Comparison of ENCODE assay signal across 9 cellular contexts in genomic region chr1:226733309-226733708, GRCh38. TPM values are rescaled to one million over a fixed set of nuclear protein-coding genes. Genes with fewer than 3 reads are reported as not detected.
DNase-seq lines count a peak whose midpoint lies in the region; ATAC-seq and TF ChIP-seq lines count a peak whose summit lies in the region.
"Had no signal": no experiment of that assay in that cellular context is flagged by ENCODE, and none has a peak within 500 bp of the region (broad histone marks: within the 10 kb centered on the region; RNA-seq: fewer than 3 reads in every experiment).

No MANE protein-coding gene starts in this region.

- H3K9me3 Mint-ChIP-seq in IgD-negative memory B cell: no peaks in the 10 kb centered on the region
- H3K9me3 Mint-ChIP-seq in activated B cell treated with CpG ODN at 0.5 μM for 24 hours: no peaks in the 10 kb centered on the region
- H3K9me3 Mint-ChIP-seq in stimulated activated naive CD8-positive, alpha-beta T cell treated with anti-CD3 and anti-CD28 coated beads, Interleukin-15, Interleukin-2, amounts not matched to agents 100 ng/mL and 50 ng/mL, for 24 hours: no peaks in the 10 kb centered on the region

- H3K4me3 Mint-ChIP-seq in IgD-negative memory B cell (peak overlapping the region; percentile 72 to 91 (median 82)), activated B cell treated with CpG ODN at 0.5 μM for 24 hours (peak overlapping the region; percentile 93)
- peak overlapping the region; percentile 99 for H3K4me3 Mint-ChIP-seq in stimulated activated naive CD8-positive, alpha-beta T cell treated with anti-CD3 and anti-CD28 coated beads, Interleukin-15, Interleukin-2, amounts not matched to agents 100 ng/mL and 50 ng/mL, for 24 hours

- H3K36me3 ChIP-seq in hepatocyte (replicated peaks; ENCODE audit: insufficient read depth, low read depth): no peaks in the 10 kb centered on the region

- TF ChIP-seq CTCF in activated B cell treated with CpG ODN at 0.5 μM for 24 hours (IDR thresholded peaks at IDR 0.05) (no peak), hepatocyte (IDR thresholded peaks at IDR 0.05; ENCODE audit: poor library complexity) (no peak)

- H3K4me1 Mint-ChIP-seq in IgD-negative memory B cell: peaks cover 48 to 62% (median 49%) of the 10 kb centered on the region in 3 donors
- H3K4me1 Mint-ChIP-seq in activated B cell treated with CpG ODN at 0.5 μM for 24 hours: peaks cover 83% of the 10 kb centered on the region
- H3K4me1 Mint-ChIP-seq in stimulated activated naive CD8-positive, alpha-beta T cell treated with anti-CD3 and anti-CD28 coated beads, Interleukin-15, Interleukin-2, amounts not matched to agents 100 ng/mL and 50 ng/mL, for 24 hours (ENCODE audit: low read depth): peaks cover 76% of the 10 kb centered on the region

- no peak overlapping the region for H3K4me3 ChIP-seq in hepatocyte

- POLR2A ChIA-PET in activated B cell treated with CpG ODN at 0.5 μM for 24 hours (lab: Charles Lee): interaction anchor here (0.7 to 9.0 kb wide), 17 partner anchors 19 to 107 kb away, joined by 3 to 95 read pairs (median 4); no protein-coding TSS in a partner anchor

- peaks cover 50% of the 10 kb centered on the region for H3K79me2 ChIP-seq in hepatocyte

- intact Hi-C loops in activated B cell treated with CpG ODN at 0.5 μM for 24 hours (cut with micrococcal nuclease): loop anchor here (1.0 to 10.0 kb wide), 3 partner anchors 16 to 326 kb away; partner anchors contain the start of genes PARP1 and STUM

- H3K36me3 Mint-ChIP-seq in IgD-negative memory B cell (peaks cover 7% of the 10 kb centered on the region), activated B cell treated with CpG ODN at 0.5 μM for 24 hours (ENCODE audit: low read depth) (peaks cover 78% of the 10 kb centered on the region)
- H3K36me3 Mint-ChIP-seq in stimulated activated naive CD8-positive, alpha-beta T cell treated with anti-CD3 and anti-CD28 coated beads, Interleukin-15, Interleukin-2, amounts not matched to agents 100 ng/mL and 50 ng/mL, for 24 hours (ENCODE audit: low read depth): peaks cover 60% of the 10 kb centered on the region

- no peaks in the 10 kb centered on the region for H3K9me2 ChIP-seq in hepatocyte (replicated peaks; ENCODE audit: insufficient read depth)

- WGBS in hepatocyte (ENCODE audit: low lambda C conversion rate, missing lambda C conversion rate): 94% methylated on average over 4 of the region's 4 CpGs

- peaks cover 9% of the 10 kb centered on the region for H3K4me1 ChIP-seq in hepatocyte (ENCODE audit: insufficient read depth)

- H3K9me3 ChIP-seq in hepatocyte (ENCODE audit: low read depth): no peaks in the 10 kb centered on the region

- peak overlapping the region; percentile 56 for H3K4me2 ChIP-seq in hepatocyte

- H4K20me1 ChIP-seq in hepatocyte (ENCODE audit: insufficient read depth, poor library complexity, severe bottlenecking): peaks cover 20% of the 10 kb centered on the region

- no peak for DNase-seq in activated B cell treated with CpG ODN at 0.5 μM for 24 hours
- no peak for DNase-seq in hepatocyte (ENCODE audit: low spot score)
- no peak for DNase-seq in NCI-H524 treated with DMSO at 0.1 percent for 48 hours (lab: John Stamatoyannopoulos, UW)
- DNase-seq: left colon, NCI-H1048 had no signal

- peaks cover 5% of the 10 kb centered on the region for H3K27me3 ChIP-seq in hepatocyte

- H3K27me3 Mint-ChIP-seq in IgD-negative memory B cell: no peaks in the 10 kb centered on the region
- no peaks in the 10 kb centered on the region for H3K27me3 Mint-ChIP-seq in activated B cell treated with CpG ODN at 0.5 μM for 24 hours
- H3K27me3 Mint-ChIP-seq in stimulated activated naive CD8-positive, alpha-beta T cell treated with anti-CD3 and anti-CD28 coated beads, Interleukin-15, Interleukin-2, amounts not matched to agents 100 ng/mL and 50 ng/mL, for 24 hours: no peaks in the 10 kb centered on the region

- H2AFZ ChIP-seq in hepatocyte: no peak overlapping the region

- CTCF ChIA-PET in activated B cell treated with CpG ODN at 0.5 μM for 24 hours (lab: Charles Lee): interaction anchor here (1.0 to 2.1 kb wide), 4 partner anchors 21 to 89 kb away, joined by 3 to 5 read pairs (median 4); no protein-coding TSS in a partner anchor

- peak overlapping the region in 2 of 3 donors; percentile 53 to 69 for H3K27ac Mint-ChIP-seq in IgD-negative memory B cell
- H3K27ac Mint-ChIP-seq in activated B cell treated with CpG ODN at 0.5 μM for 24 hours: peak overlapping the region; percentile 62
- H3K27ac Mint-ChIP-seq in stimulated activated naive CD8-positive, alpha-beta T cell treated with anti-CD3 and anti-CD28 coated beads, Interleukin-15, Interleukin-2, amounts not matched to agents 100 ng/mL and 50 ng/mL, for 24 hours: peak overlapping the region; percentile 95

- H3K27ac ChIP-seq in hepatocyte: no peak overlapping the region

- ATAC-seq in activated B cell treated with CpG ODN at 0.5 μM for 24 hours (ENCODE audit: low read depth): peak; percentile 18
- ATAC-seq in HG03095 (IDR thresholded peaks at IDR 0.05; ENCODE audit: unreplicated experiment): no peak
- ATAC-seq in HG03097 (IDR thresholded peaks at IDR 0.05; ENCODE audit: low FRiP score, unreplicated experiment): no peak
- ATAC-seq: left colon had no signal

RNA-seq across cellular contexts. Expression of gene ITPKB, which starts 5.8 kb away (rescaled TPM):
- polyA plus RNA-seq in IgD-negative memory B cell (20.4 TPM), hepatocyte (7.4 and 13.8 TPM in 2 replicates)
- total RNA-seq in activated B cell treated with CpG ODN at 0.5 μM for 24 hours (88.5 and 97.3 TPM in 2 replicates), hepatocyte (9.4 and 11.0 TPM in 2 replicates)
